In the genomic region with DNA sequence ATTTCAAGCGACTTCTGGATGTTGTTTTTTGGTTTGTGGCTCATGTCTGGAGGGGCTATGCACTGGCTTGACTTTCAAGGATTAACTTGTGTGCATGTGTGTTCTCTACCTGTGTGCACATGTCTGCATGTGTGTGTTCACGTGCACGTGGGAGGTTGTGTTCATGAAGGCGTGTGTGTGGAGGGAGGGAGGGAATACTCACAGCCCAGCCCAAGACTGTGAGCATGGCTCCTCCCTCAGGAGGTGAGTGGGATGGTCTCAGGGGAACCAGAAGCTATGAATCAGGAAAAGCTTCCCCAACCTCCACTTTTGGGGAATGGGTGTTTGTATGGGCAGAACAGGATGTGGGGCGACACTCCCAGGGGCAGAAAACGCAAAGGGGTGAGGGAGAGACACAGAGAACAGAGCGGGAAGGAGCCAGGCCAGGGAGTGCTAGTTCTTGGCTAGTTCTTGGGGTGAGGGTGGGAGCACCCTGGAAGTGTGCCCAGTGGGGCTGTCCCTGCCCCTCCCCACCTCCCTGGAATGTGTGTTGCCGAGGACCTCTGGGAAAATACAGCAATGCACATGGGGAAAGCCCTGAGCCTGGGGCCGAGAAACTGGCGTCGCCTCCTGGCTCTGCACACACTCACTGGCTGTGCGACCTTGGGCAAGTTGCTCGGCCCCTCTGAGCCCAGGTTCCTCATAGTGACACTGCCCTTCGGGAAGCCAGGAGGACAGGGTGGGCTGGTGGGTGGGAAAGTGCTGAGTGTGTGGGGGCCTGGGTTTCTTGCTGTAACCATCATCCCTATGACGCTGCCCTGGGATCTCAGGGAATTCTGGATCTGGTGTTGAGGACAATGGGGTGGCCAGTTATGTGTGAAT, we compare ENCODE assay signal across 1 cellular context.
TF ChIP-seq lines count a peak whose summit lies in the region.

No MANE protein-coding gene starts in this region.

TF ChIP-seq in HCT116, 20 proteins besides CTCF, POLR2A, EP300 and RAD21 (continued from another document):
- TF ChIP-seq, protein P1, sequence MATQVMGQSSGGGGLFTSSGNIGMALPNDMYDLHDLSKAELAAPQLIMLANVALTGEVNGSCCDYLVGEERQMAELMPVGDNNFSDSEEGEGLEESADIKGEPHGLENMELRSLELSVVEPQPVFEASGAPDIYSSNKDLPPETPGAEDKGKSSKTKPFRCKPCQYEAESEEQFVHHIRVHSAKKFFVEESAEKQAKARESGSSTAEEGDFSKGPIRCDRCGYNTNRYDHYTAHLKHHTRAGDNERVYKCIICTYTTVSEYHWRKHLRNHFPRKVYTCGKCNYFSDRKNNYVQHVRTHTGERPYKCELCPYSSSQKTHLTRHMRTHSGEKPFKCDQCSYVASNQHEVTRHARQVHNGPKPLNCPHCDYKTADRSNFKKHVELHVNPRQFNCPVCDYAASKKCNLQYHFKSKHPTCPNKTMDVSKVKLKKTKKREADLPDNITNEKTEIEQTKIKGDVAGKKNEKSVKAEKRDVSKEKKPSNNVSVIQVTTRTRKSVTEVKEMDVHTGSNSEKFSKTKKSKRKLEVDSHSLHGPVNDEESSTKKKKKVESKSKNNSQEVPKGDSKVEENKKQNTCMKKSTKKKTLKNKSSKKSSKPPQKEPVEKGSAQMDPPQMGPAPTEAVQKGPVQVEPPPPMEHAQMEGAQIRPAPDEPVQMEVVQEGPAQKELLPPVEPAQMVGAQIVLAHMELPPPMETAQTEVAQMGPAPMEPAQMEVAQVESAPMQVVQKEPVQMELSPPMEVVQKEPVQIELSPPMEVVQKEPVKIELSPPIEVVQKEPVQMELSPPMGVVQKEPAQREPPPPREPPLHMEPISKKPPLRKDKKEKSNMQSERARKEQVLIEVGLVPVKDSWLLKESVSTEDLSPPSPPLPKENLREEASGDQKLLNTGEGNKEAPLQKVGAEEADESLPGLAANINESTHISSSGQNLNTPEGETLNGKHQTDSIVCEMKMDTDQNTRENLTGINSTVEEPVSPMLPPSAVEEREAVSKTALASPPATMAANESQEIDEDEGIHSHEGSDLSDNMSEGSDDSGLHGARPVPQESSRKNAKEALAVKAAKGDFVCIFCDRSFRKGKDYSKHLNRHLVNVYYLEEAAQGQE (IDR thresholded peaks at IDR 0.05; ENCODE audit: low read depth) = no peak
- TF ChIP-seq EZH2phosphoT487 (IDR thresholded peaks at IDR 0.05; ENCODE audit: borderline replicate concordance) (no peak), ZFX (IDR thresholded peaks at IDR 0.05) (no peak), CEBPB (IDR thresholded peaks at IDR 0.05; ENCODE audit: low read depth) (no peak), EGR1 (IDR thresholded peaks at IDR 0.05; ENCODE audit: low read depth) (no peak), SIN3A (IDR thresholded peaks at IDR 0.05; ENCODE audit: low read depth) (no peak), ELF1 (IDR thresholded peaks at IDR 0.05; ENCODE audit: borderline replicate concordance, low read depth) (no peak)
- TF ChIP-seq, protein P2, sequence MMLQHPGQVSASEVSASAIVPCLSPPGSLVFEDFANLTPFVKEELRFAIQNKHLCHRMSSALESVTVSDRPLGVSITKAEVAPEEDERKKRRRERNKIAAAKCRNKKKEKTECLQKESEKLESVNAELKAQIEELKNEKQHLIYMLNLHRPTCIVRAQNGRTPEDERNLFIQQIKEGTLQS (IDR thresholded peaks at IDR 0.05) = no peak
- TF ChIP-seq, protein P3, sequence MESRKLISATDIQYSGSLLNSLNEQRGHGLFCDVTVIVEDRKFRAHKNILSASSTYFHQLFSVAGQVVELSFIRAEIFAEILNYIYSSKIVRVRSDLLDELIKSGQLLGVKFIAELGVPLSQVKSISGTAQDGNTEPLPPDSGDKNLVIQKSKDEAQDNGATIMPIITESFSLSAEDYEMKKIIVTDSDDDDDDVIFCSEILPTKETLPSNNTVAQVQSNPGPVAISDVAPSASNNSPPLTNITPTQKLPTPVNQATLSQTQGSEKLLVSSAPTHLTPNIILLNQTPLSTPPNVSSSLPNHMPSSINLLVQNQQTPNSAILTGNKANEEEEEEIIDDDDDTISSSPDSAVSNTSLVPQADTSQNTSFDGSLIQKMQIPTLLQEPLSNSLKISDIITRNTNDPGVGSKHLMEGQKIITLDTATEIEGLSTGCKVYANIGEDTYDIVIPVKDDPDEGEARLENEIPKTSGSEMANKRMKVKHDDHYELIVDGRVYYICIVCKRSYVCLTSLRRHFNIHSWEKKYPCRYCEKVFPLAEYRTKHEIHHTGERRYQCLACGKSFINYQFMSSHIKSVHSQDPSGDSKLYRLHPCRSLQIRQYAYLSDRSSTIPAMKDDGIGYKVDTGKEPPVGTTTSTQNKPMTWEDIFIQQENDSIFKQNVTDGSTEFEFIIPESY (IDR thresholded peaks at IDR 0.05; ENCODE audit: extremely low read depth, insufficient replicate concordance, low read length) = no peak
